ENCODE assay signal across 9 cellular contexts in genomic region chr10:98262571-98262970, GRCh38. TPM values are rescaled to one million over a fixed set of nuclear protein-coding genes. Genes with fewer than 3 reads are reported as not detected.
DNase-seq lines count a peak whose midpoint lies in the region; ATAC-seq and TF ChIP-seq lines count a peak whose summit lies in the region.
"Had no signal": no experiment of that assay in that cellular context is flagged by ENCODE, and none has a peak within 500 bp of the region (broad histone marks: within the 10 kb centered on the region; RNA-seq: fewer than 3 reads in every experiment).

No MANE protein-coding gene starts in this region.

- no peak for TF ChIP-seq CTCF in GM13976 (IDR thresholded peaks at IDR 0.05; ENCODE audit: borderline replicate concordance, control extremely low read depth, extremely low read depth, insufficient read depth, missing control alignments)
- TF ChIP-seq CTCF in Panc1 (IDR thresholded peaks at IDR 0.05): peak; percentile 91
- peak in 1 of 4 experiments; percentile 26 for TF ChIP-seq CTCF in uterus (IDR thresholded peaks at IDR 0.05)

- in situ Hi-C loops in GM13976 (cut with MboI; ENCODE audit: low sequenced_read_pairs, unreplicated experiment) (no loop called here), Panc1 (cut with HindIII; ENCODE audit: low pct_unique_long_range_greater_than_20kb, low sequenced_read_pairs) (no loop called here)

- H3K9me3 ChIP-seq in Panc1 (ENCODE audit: control insufficient read depth, insufficient read depth, low read depth, low read length): no peaks in the 10 kb centered on the region
- H3K9me3 ChIP-seq in uterus: no peaks in the 10 kb centered on the region
- H3K9me3 ChIP-seq: breast epithelium had no signal

- H3K27ac ChIP-seq in Panc1 (ENCODE audit: low read length) (no peak overlapping the region; the same call in 1 of the 2 replicates), uterus (no peak overlapping the region)

- no peaks in the 10 kb centered on the region for H3K27me3 ChIP-seq in Panc1 (ENCODE audit: control insufficient read depth, insufficient read depth, low read length)
- no peaks in the 10 kb centered on the region for H3K27me3 ChIP-seq in uterus
- H3K27me3 ChIP-seq: breast epithelium had no signal

- TF ChIP-seq POLR2A in uterus (IDR thresholded peaks at IDR 0.05): no peak

- peak; percentile 84 for ATAC-seq in Panc1

- H3K4me1 ChIP-seq in Panc1 (ENCODE audit: control insufficient read depth, insufficient read depth, low read length) (peaks cover 21% of the 10 kb centered on the region), uterus (peaks cover 0 to 5% of the 10 kb centered on the region in 2 donors)

- H3K36me3 ChIP-seq in Panc1 (ENCODE audit: control insufficient read depth, insufficient read depth, low read length) (no peaks in the 10 kb centered on the region), uterus (no peaks in the 10 kb centered on the region)
- H3K36me3 ChIP-seq: breast epithelium had no signal

- intact Hi-C loops in Panc1 (cut with micrococcal nuclease; ENCODE audit: unreplicated experiment): loop anchor here (2.0 to 10.0 kb wide), 2 partner anchors 46 to 132 kb away; no protein-coding TSS in a partner anchor
- intact Hi-C loops in uterus (cut with DNase I; ENCODE audit: low total_unique reads): no loop called here

- DNase-seq in AG08395 (ENCODE audit: low spot score) (peak; percentile 52), GM13976 (ENCODE audit: low spot score) (peak; percentile 50), Panc1 (ENCODE audit: low read depth, low spot score) (no peak), fibroblast of gingiva (ENCODE audit: low read depth) (peak; percentile 42), renal cortical epithelial cell (ENCODE audit: low read depth) (peak; percentile 37), uterus (no peak), T-helper 2 cell (no peak)
- no peak for DNase-seq in stimulated activated naive CD4-positive, alpha-beta T cell (lab: John Stamatoyannopoulos, UW)

- POLR2A ChIA-PET in Panc1 (lab: Charles Lee): interaction anchor here (0.6 kb wide), 1 partner anchor 9 kb away, joined by 3 read pairs; no protein-coding TSS in a partner anchor

- no TSS peak for BruUV-seq in Panc1 (replicated peaks; lab: Mats Ljungman, UMichigan)

- CTCF ChIA-PET in Panc1 (lab: Charles Lee): interaction anchor here (0.7 to 4.0 kb wide), 2 partner anchors 47 to 161 kb away, joined by 5 to 43 read pairs; no protein-coding TSS in a partner anchor

- H3K4me3 ChIP-seq in Panc1 (ENCODE audit: low read depth in 2 of 2, low read length in 2 of 2) (no peak overlapping the region), uterus (no peak overlapping the region)
- H3K4me3 ChIP-seq: breast epithelium had no signal

RNA-seq across cellular contexts. Expression of gene LOXL4, which starts 5.4 kb away (rescaled TPM):
- total RNA-seq in Panc1 (2021; ENCODE audit: unreplicated experiment): 17.7 TPM
- polyA plus RNA-seq in Panc1 (2012; ENCODE audit: insufficient read length): 19.7 TPM
- 20.1 and 24.3 TPM in 2 replicates for total RNA-seq in renal cortical epithelial cell
- 10 to 100 TPM in 3 of 4 donors, 1 to 10 TPM in 1; 8.1 to 16.9 (median 15.1) TPM for total RNA-seq in uterus

Comparison
In these comparisons a context has a peak if more than half of its experiments do, and no peak if none do; other contexts are left out.
1. DNase-seq: peak in AG08395 (single experiment), GM13976 (single experiment), fibroblast of gingiva (single experiment) and renal cortical epithelial cell (single experiment); none in Panc1 (single experiment), uterus (0 of 2), T-helper 2 cell (0 of 5) and stimulated activated naive CD4-positive, alpha-beta T cell (0 of 6).